1 cellular context compared by ENCODE assay signal in genomic region chr19:9793051-9793591, GRCh38.
TF ChIP-seq lines count a peak whose summit lies in the region.

No MANE protein-coding gene starts in this region.

TF ChIP-seq in GM12878, 131 proteins besides CTCF, POLR2A, EP300 and RAD21:
- TF ChIP-seq JUND (IDR thresholded peaks at IDR 0.05; ENCODE audit: low read depth, low read length) (no peak), CEBPZ (IDR thresholded peaks at IDR 0.05; ENCODE audit: low read depth, low read length) (no peak), RUNX3 (IDR thresholded peaks at IDR 0.05; ENCODE audit: low read length) (0 out of 2 replicates have a peak, but pooled peaks have one; percentile 3), PKNOX1 (IDR thresholded peaks at IDR 0.05) (no peak), ZNF274 (IDR thresholded peaks at IDR 0.05; ENCODE audit: insufficient read depth, insufficient read length) (no peak), SREBF1 (IDR thresholded peaks at IDR 0.05; ENCODE audit: low read length) (no peak), RCOR1 (conservative IDR thresholded peaks at IDR 0.05; ENCODE audit: low read depth, low read length) (no peak)
